In genomic region chr12:3398196-3398789, GRCh38 we compare ENCODE assay signal across 19 cellular contexts.
A peak's percentile ranks its signal among the peaks of the same experiment; 100 is the strongest.
DNase-seq lines count a peak whose midpoint lies in the region; ATAC-seq and TF ChIP-seq lines count a peak whose summit lies in the region.
"Had no signal": no experiment of that assay in that cellular context is flagged by ENCODE, and none has a peak within 500 bp of the region (broad histone marks: within the 10 kb centered on the region; RNA-seq: fewer than 3 reads in every experiment).

No MANE protein-coding gene starts in this region.

- WGBS in hepatocyte (ENCODE audit: low lambda C conversion rate, missing lambda C conversion rate), result 85% methylated on average over 6 of the region's 6 CpGs

- DNase-seq in GM13977 (ENCODE audit: low spot score), result peak; percentile 71
- DNase-seq in Panc1 (ENCODE audit: low read depth, low spot score), result no peak
- DNase-seq in hepatocyte (ENCODE audit: low spot score), result no peak
- no peak for DNase-seq in progenitor cell of endocrine pancreas (ENCODE audit: low spot score, unreplicated experiment)
- DNase-seq in AML-193 (lab: John Stamatoyannopoulos, UW), result no peak
- no peak for DNase-seq in AG08396 (ENCODE audit: low spot score)
- DNase-seq: brain microvascular endothelial cell, dermis blood vessel endothelial cell, heart right ventricle, left ventricle myocardium superior, naive B cell, NCI-H1417 treated with DMSO at 0.1 percent for 48 hours, RPMI8226, spleen, tibial artery had no signal

- H3K27me3 ChIP-seq in Panc1 (ENCODE audit: control insufficient read depth, insufficient read depth, low read length), result no peaks in the 10 kb centered on the region; the same call in 1 of the 2 replicates
- H3K27me3 ChIP-seq in hepatocyte, result no peaks in the 10 kb centered on the region
- H3K27me3 ChIP-seq: BLaER1 treated with 17β-estradiol and CSF1 and Interleukin-3, amounts not matched to agents 10 nM and 100 nM; brain microvascular endothelial cell had no signal

- no peaks in the 10 kb centered on the region for H3K36me3 ChIP-seq in Panc1 (ENCODE audit: control insufficient read depth, insufficient read depth, low read length)
- H3K36me3 ChIP-seq in hepatocyte (replicated peaks; ENCODE audit: insufficient read depth, low read depth), result no peaks in the 10 kb centered on the region
- H3K36me3 ChIP-seq: BLaER1 treated with 17β-estradiol and CSF1 and Interleukin-3, amounts not matched to agents 10 nM and 100 nM; brain microvascular endothelial cell; heart right ventricle; spleen; tibial artery had no signal

- intact Hi-C loops in Panc1 (cut with micrococcal nuclease; ENCODE audit: unreplicated experiment), result no loop called here

- H3K9me2 ChIP-seq in hepatocyte (replicated peaks; ENCODE audit: insufficient read depth), result no peaks in the 10 kb centered on the region

- POLR2A ChIA-PET in Panc1 (lab: Charles Lee), result no interaction called here

- no peak for ATAC-seq in Panc1
- no peak for ATAC-seq in HG02970 (IDR thresholded peaks at IDR 0.05; ENCODE audit: low FRiP score, unreplicated experiment)
- ATAC-seq: esophagus mucosa, heart right ventricle, left ventricle myocardium superior had no signal

- BruUV-seq in Panc1 (replicated peaks; lab: Mats Ljungman, UMichigan), result no TSS peak

- H3K36me3 Mint-ChIP-seq in progenitor cell of endocrine pancreas (ENCODE audit: insufficient read depth), result peaks cover 3% of the 10 kb centered on the region
- H3K36me3 Mint-ChIP-seq: activated naive CD8-positive, alpha-beta T cell; naive B cell had no signal

- peak overlapping the region; percentile 9 to 24; a peak in 2 of 4 replicates for H3K4me3 ChIP-seq in Panc1 (ENCODE audit: low read depth in 2 of 2, low read length in 2 of 2)
- no peak overlapping the region for H3K4me3 ChIP-seq in hepatocyte
- H3K4me3 ChIP-seq: BLaER1 treated with 17β-estradiol and CSF1 and Interleukin-3, amounts not matched to agents 10 nM and 100 nM; heart right ventricle; spleen; tibial artery had no signal

- peaks cover 40% of the 10 kb centered on the region for H3K9me3 Mint-ChIP-seq in progenitor cell of endocrine pancreas (ENCODE audit: low read depth)

- H3K79me2 ChIP-seq in hepatocyte, result no peaks in the 10 kb centered on the region

- CTCF ChIA-PET in Panc1 (lab: Charles Lee), result no interaction called here

- H3K27ac Mint-ChIP-seq in progenitor cell of endocrine pancreas, result peak overlapping the region; percentile 88
- H3K27ac Mint-ChIP-seq: activated naive CD8-positive, alpha-beta T cell; naive B cell had no signal

- H3K4me1 ChIP-seq in Panc1 (ENCODE audit: control insufficient read depth, insufficient read depth, low read length) (no peaks in the 10 kb centered on the region), hepatocyte (ENCODE audit: insufficient read depth) (no peaks in the 10 kb centered on the region)
- H3K4me1 ChIP-seq: BLaER1 treated with 17β-estradiol and CSF1 and Interleukin-3, amounts not matched to agents 10 nM and 100 nM; heart right ventricle; spleen; tibial artery had no signal

- H3K27ac ChIP-seq in Panc1 (ENCODE audit: low read length) (no peak overlapping the region), hepatocyte (no peak overlapping the region)
- H3K27ac ChIP-seq: BLaER1 treated with 17β-estradiol and CSF1 and Interleukin-3, amounts not matched to agents 10 nM and 100 nM; brain microvascular endothelial cell; heart right ventricle; spleen; tibial artery had no signal

- peak overlapping the region; percentile 66 for H3K4me2 ChIP-seq in hepatocyte
- H3K4me2 ChIP-seq: BLaER1 treated with 17β-estradiol and CSF1 and Interleukin-3, amounts not matched to agents 10 nM and 100 nM had no signal

- H3K4me1 Mint-ChIP-seq in progenitor cell of endocrine pancreas (ENCODE audit: low read depth), result no peaks in the 10 kb centered on the region
- H3K4me1 Mint-ChIP-seq: naive B cell had no signal

- no peak for TF ChIP-seq CTCF in GM13977 (IDR thresholded peaks at IDR 0.05; ENCODE audit: extremely low read depth, insufficient read depth, missing control alignments)
- no peak for TF ChIP-seq CTCF in Panc1 (IDR thresholded peaks at IDR 0.05)
- no peak for TF ChIP-seq CTCF in hepatocyte (IDR thresholded peaks at IDR 0.05; ENCODE audit: poor library complexity)
- TF ChIP-seq CTCF in progenitor cell of endocrine pancreas (IDR thresholded peaks at IDR 0.05; ENCODE audit: unreplicated experiment), result no peak

- no peak overlapping the region for H2AFZ ChIP-seq in hepatocyte

- H3K9me3 ChIP-seq in Panc1 (ENCODE audit: control insufficient read depth, insufficient read depth, low read depth, low read length) (no peaks in the 10 kb centered on the region), hepatocyte (ENCODE audit: low read depth) (no peaks in the 10 kb centered on the region)
- H3K9me3 ChIP-seq: tibial artery had no signal

- H4K20me1 ChIP-seq in hepatocyte (ENCODE audit: insufficient read depth, poor library complexity, severe bottlenecking), result no peaks in the 10 kb centered on the region
- H4K20me1 ChIP-seq: BLaER1 treated with 17β-estradiol and CSF1 and Interleukin-3, amounts not matched to agents 10 nM and 100 nM had no signal

- in situ Hi-C loops in GM13977 (cut with MboI; ENCODE audit: low pct_unique_long_range_greater_than_20kb, low sequenced_read_pairs, unreplicated experiment), result no loop called here
- in situ Hi-C loops in Panc1 (cut with HindIII; ENCODE audit: low pct_unique_long_range_greater_than_20kb, low sequenced_read_pairs), result no loop called here

- H3K27me3 Mint-ChIP-seq in progenitor cell of endocrine pancreas, result no peaks in the 10 kb centered on the region

- H3K4me3 Mint-ChIP-seq in progenitor cell of endocrine pancreas (ENCODE audit: low read depth), result peak overlapping the region; percentile 70
- H3K4me3 Mint-ChIP-seq: activated naive CD8-positive, alpha-beta T cell; naive B cell had no signal
